8 cellular contexts compared by ENCODE assay signal in the genomic region with DNA sequence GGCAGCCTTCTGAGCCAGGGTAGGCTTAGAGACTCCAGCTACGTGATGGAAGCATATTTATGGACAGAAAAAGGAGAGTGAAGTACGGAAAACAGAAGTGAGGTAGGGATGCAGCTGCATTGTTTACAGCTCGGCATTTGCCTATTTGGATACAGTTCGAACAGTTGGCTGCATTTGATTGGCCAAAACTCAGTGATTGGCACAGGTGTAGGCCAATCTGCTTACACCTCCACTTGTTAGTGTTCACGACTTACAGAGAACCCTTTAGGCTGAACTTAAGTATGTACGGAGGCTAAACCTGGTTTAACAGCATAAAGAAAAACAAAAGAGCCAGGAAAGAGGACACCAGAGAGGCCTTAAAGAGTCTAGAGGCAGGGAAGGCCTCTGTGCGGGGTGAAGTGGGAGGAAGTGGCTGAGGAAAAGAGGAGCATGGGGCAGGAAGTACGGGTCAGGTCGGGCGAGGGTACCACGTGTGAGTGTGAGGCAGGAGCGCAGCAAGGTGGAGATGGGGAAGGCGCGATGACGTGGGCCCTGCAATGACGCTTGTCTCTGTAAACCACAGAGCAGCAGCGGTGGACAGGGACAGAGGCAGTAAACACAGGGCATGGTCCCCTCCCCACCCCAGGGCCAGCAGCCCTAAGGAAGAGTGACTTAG. TPM values are rescaled to one million over a fixed set of nuclear protein-coding genes. Genes with fewer than 3 reads are reported as not detected.
DNase-seq lines count a peak whose midpoint lies in the region; ATAC-seq and TF ChIP-seq lines count a peak whose summit lies in the region.

No MANE protein-coding gene starts in this region.

- no peaks in the 10 kb centered on the region for H3K9me3 ChIP-seq in CD8-positive, alpha-beta T cell (ENCODE audit: low read length)
- no peaks in the 10 kb centered on the region for H3K9me3 ChIP-seq in MM.1S (replicated peaks; ENCODE audit: insufficient read depth, low read length)
- peaks cover 21% of the 10 kb centered on the region for H3K9me3 ChIP-seq in endodermal cell (ENCODE audit: control insufficient read depth, low read length)
- H3K9me3 ChIP-seq in vagina = no peaks in the 10 kb centered on the region

- H3K9me3 Mint-ChIP-seq in CD8-positive, alpha-beta T cell = no peaks in the 10 kb centered on the region
- H3K9me3 Mint-ChIP-seq in activated CD4-positive, alpha-beta memory T cell treated with anti-CD3 and anti-CD28 coated beads, Interleukin-2, amount 10 ng/mL, durations not matched to agents 7 days and 5 days = no peaks in the 10 kb centered on the region
- H3K9me3 Mint-ChIP-seq in endodermal cell = peaks cover 15% of the 10 kb centered on the region

- H3K9ac ChIP-seq in MM.1S (ENCODE audit: low read length) (no peak overlapping the region), endodermal cell (ENCODE audit: extremely low read depth, low read length, poor library complexity, severe bottlenecking) (no peak overlapping the region)

- POLR2A ChIA-PET in CD8-positive, alpha-beta T cell (lab: Charles Lee) = no interaction called here
- POLR2A ChIA-PET in activated CD4-positive, alpha-beta memory T cell treated with anti-CD3 and anti-CD28 coated beads, Interleukin-2, amount 10 ng/mL, durations not matched to agents 7 days and 5 days (lab: Charles Lee) = no interaction called here

- TF ChIP-seq POLR2A in vagina (IDR thresholded peaks at IDR 0.05) = no peak

- no peak overlapping the region for H2AFZ ChIP-seq in MM.1S (ENCODE audit: low read length)

- no peak for TF ChIP-seq CTCF in CD8-positive, alpha-beta T cell (IDR thresholded peaks at IDR 0.05)
- TF ChIP-seq CTCF in MM.1S (IDR thresholded peaks at IDR 0.05; ENCODE audit: low read length) (no peak), endodermal cell (conservative IDR thresholded peaks at IDR 0.05) (no peak), vagina (IDR thresholded peaks at IDR 0.05) (no peak)

- ATAC-seq in CD8-positive, alpha-beta T cell = peak; percentile 78
- no peak for ATAC-seq in HG02981 (IDR thresholded peaks at IDR 0.05; ENCODE audit: unreplicated experiment)

- no peaks in the 10 kb centered on the region for H3K27me3 Mint-ChIP-seq in CD8-positive, alpha-beta T cell (ENCODE audit: low read depth)
- no peaks in the 10 kb centered on the region for H3K27me3 Mint-ChIP-seq in activated CD4-positive, alpha-beta memory T cell treated with anti-CD3 and anti-CD28 coated beads, Interleukin-2, amount 10 ng/mL, durations not matched to agents 7 days and 5 days
- no peaks in the 10 kb centered on the region for H3K27me3 Mint-ChIP-seq in endodermal cell (ENCODE audit: insufficient read depth)

- H3K27ac Mint-ChIP-seq in CD8-positive, alpha-beta T cell = peak overlapping the region; percentile 90
- H3K27ac Mint-ChIP-seq in activated CD4-positive, alpha-beta memory T cell treated with anti-CD3 and anti-CD28 coated beads, Interleukin-2, amount 10 ng/mL, durations not matched to agents 7 days and 5 days = peak overlapping the region; percentile 82
- H3K27ac Mint-ChIP-seq in endodermal cell = peak overlapping the region; percentile 50

- intact Hi-C loops in CD8-positive, alpha-beta T cell (cut with DNase I, micrococcal nuclease) = loop anchor here (1.0 to 5.0 kb wide), 5 partner anchors 33 to 242 kb away; a partner anchor contains a TSS
- intact Hi-C loops in vagina (cut with DNase I) = no loop called here

- DNase-seq in CD8-positive, alpha-beta T cell = peak; percentile 32 to 89 (median 58)
- DNase-seq in MM.1S (peak; percentile 36), endodermal cell (peak; percentile 82), NOMO-1 treated with dmso at 0.1 percent for 144 hours (lab: John Stamatoyannopoulos, UW; ENCODE audit: unreplicated experiment) (no peak), vagina (ENCODE audit: extremely low spot score in 2 of 2) (no peak)
- peak; percentile 79 for DNase-seq in activated CD4-positive, alpha-beta memory T cell treated with anti-CD3 and anti-CD28 coated beads, Interleukin-2, amount 10 ng/mL, durations not matched to agents 7 days and 5 days
- peak; percentile 17 to 46 for DNase-seq in stimulated activated CD4-positive, alpha-beta T cell treated with anti-CD3 and anti-CD28 coated beads, Interleukin-15, amount 100 ng/mL, for 1 hour (ENCODE audit: low read depth in 1 of 2, low spot score in 1 of 2)

- CTCF ChIA-PET in CD8-positive, alpha-beta T cell (lab: Charles Lee) = interaction anchor here (0.7 to 1.2 kb wide), 3 partner anchors 10 to 205 kb away, joined by 3 to 6 read pairs (median 3); no protein-coding TSS in a partner anchor
- CTCF ChIA-PET in activated CD4-positive, alpha-beta memory T cell treated with anti-CD3 and anti-CD28 coated beads, Interleukin-2, amount 10 ng/mL, durations not matched to agents 7 days and 5 days (lab: Charles Lee) = no interaction called here

- no peaks in the 10 kb centered on the region for H3K79me2 ChIP-seq in MM.1S (ENCODE audit: low read length)

- peak overlapping the region; percentile 13 for H3K27ac ChIP-seq in CD8-positive, alpha-beta T cell (ENCODE audit: low read depth, low read length)
- H3K27ac ChIP-seq in MM.1S (ENCODE audit: low read length) (no peak overlapping the region), endodermal cell (ENCODE audit: low read depth, low read length) (no peak overlapping the region), vagina (no peak overlapping the region)

- no peaks in the 10 kb centered on the region for H3K36me3 Mint-ChIP-seq in CD8-positive, alpha-beta T cell
- H3K36me3 Mint-ChIP-seq in activated CD4-positive, alpha-beta memory T cell treated with anti-CD3 and anti-CD28 coated beads, Interleukin-2, amount 10 ng/mL, durations not matched to agents 7 days and 5 days (ENCODE audit: low read depth) = no peaks in the 10 kb centered on the region
- no peaks in the 10 kb centered on the region for H3K36me3 Mint-ChIP-seq in endodermal cell (ENCODE audit: low read depth)

- H3K36me3 ChIP-seq in CD8-positive, alpha-beta T cell (ENCODE audit: insufficient read depth, low read length) = no peaks in the 10 kb centered on the region
- H3K36me3 ChIP-seq in MM.1S (replicated peaks; ENCODE audit: insufficient read depth, low read length) = no peaks in the 10 kb centered on the region
- no peaks in the 10 kb centered on the region for H3K36me3 ChIP-seq in endodermal cell (ENCODE audit: control insufficient read depth, insufficient read depth, low read length)
- no peaks in the 10 kb centered on the region for H3K36me3 ChIP-seq in vagina

- 93 to 95% methylated on average over 12 to 17 of the region's 17 CpGs for WGBS in endodermal cell (ENCODE audit: insufficient coverage in 1 of 2, insufficient read length in 1 of 2), 2 experiments

- H4K20me1 ChIP-seq in MM.1S (ENCODE audit: insufficient read depth, low read length) = no peaks in the 10 kb centered on the region

- peaks cover 62% of the 10 kb centered on the region for H3K4me1 ChIP-seq in CD8-positive, alpha-beta T cell (ENCODE audit: insufficient read depth, low read length)
- peaks cover 67% of the 10 kb centered on the region for H3K4me1 ChIP-seq in MM.1S (ENCODE audit: low read length)
- H3K4me1 ChIP-seq in endodermal cell (ENCODE audit: control insufficient read depth, insufficient read depth, low read length) = peaks cover 8% of the 10 kb centered on the region
- H3K4me1 ChIP-seq in vagina = peaks cover 18% of the 10 kb centered on the region

- peak overlapping the region; percentile 66 for H3K4me3 Mint-ChIP-seq in CD8-positive, alpha-beta T cell
- no peak overlapping the region for H3K4me3 Mint-ChIP-seq in activated CD4-positive, alpha-beta memory T cell treated with anti-CD3 and anti-CD28 coated beads, Interleukin-2, amount 10 ng/mL, durations not matched to agents 7 days and 5 days
- no peak overlapping the region for H3K4me3 Mint-ChIP-seq in endodermal cell

- no peak overlapping the region for H3K4me2 ChIP-seq in MM.1S (ENCODE audit: low read depth, low read length)

- H3K4me1 Mint-ChIP-seq in CD8-positive, alpha-beta T cell (ENCODE audit: low read depth) = peaks cover 65% of the 10 kb centered on the region
- peaks cover 56% of the 10 kb centered on the region for H3K4me1 Mint-ChIP-seq in activated CD4-positive, alpha-beta memory T cell treated with anti-CD3 and anti-CD28 coated beads, Interleukin-2, amount 10 ng/mL, durations not matched to agents 7 days and 5 days
- H3K4me1 Mint-ChIP-seq in endodermal cell = peaks cover 79% of the 10 kb centered on the region

- H3K9me2 ChIP-seq in MM.1S (replicated peaks; ENCODE audit: insufficient read depth, low read length) = no peaks in the 10 kb centered on the region

- no peak overlapping the region for H3K4me3 ChIP-seq in CD8-positive, alpha-beta T cell (ENCODE audit: low read depth, low read length)
- H3K4me3 ChIP-seq in MM.1S (ENCODE audit: low read length) (no peak overlapping the region), endodermal cell (ENCODE audit: low read length) (no peak overlapping the region), vagina (no peak overlapping the region)

- H3K27me3 ChIP-seq in CD8-positive, alpha-beta T cell (ENCODE audit: insufficient read depth, low read length) = no peaks in the 10 kb centered on the region
- H3K27me3 ChIP-seq in MM.1S (replicated peaks; ENCODE audit: insufficient read depth, low read length) (peaks cover 10% of the 10 kb centered on the region; the same call in 1 of the 2 replicates), endodermal cell (ENCODE audit: control insufficient read depth, insufficient read depth, low read length, poor library complexity, severe bottlenecking) (no peaks in the 10 kb centered on the region), vagina (no peaks in the 10 kb centered on the region)

- peaks cover 23% of the 10 kb centered on the region for H3F3A ChIP-seq in MM.1S (ENCODE audit: insufficient read depth, low read length)

RNA-seq across cellular contexts. Expression of a gene that starts 32.0 kb away (rescaled TPM):
- total RNA-seq in CD8-positive, alpha-beta T cell = under 1 TPM in 1 of 2 experiments, not detected in 1; 0.16 TPM
- total RNA-seq in activated CD4-positive, alpha-beta memory T cell treated with anti-CD3 and anti-CD28 coated beads, Interleukin-2, amount 10 ng/mL, durations not matched to agents 7 days and 5 days = not detected
- total RNA-seq in endodermal cell = 1 to 10 TPM; 1.8 to 2.2 TPM
- 0.57 TPM for polyA plus RNA-seq in endodermal cell (2013, experiment 1 of 2)
- 0.33 TPM for polyA plus RNA-seq in endodermal cell (2013, experiment 2 of 2)
- not detected for total RNA-seq in vagina

RNA-seq across cellular contexts. Expression of a gene that starts 49.7 kb away (rescaled TPM):
- total RNA-seq in CD8-positive, alpha-beta T cell = 10 to 100 TPM; 24.2 to 25.9 TPM
- 10 to 100 TPM; 12.7 to 13.3 TPM for total RNA-seq in activated CD4-positive, alpha-beta memory T cell treated with anti-CD3 and anti-CD28 coated beads, Interleukin-2, amount 10 ng/mL, durations not matched to agents 7 days and 5 days
- 10 to 100 TPM; 22.7 to 47.0 TPM for total RNA-seq in endodermal cell
- polyA plus RNA-seq in endodermal cell (2013, experiment 1 of 2) = 7.6 TPM
- polyA plus RNA-seq in endodermal cell (2013, experiment 2 of 2) = 6.3 TPM
- 11.8 TPM for total RNA-seq in vagina

Comparison
In these comparisons a context has a peak if more than half of its experiments do, and no peak if none do; other contexts are left out.
1. DNase-seq: peak in CD8-positive, alpha-beta T cell (7 of 7), MM.1S (single experiment), activated CD4-positive, alpha-beta memory T cell treated with anti-CD3 and anti-CD28 coated beads, Interleukin-2, amount 10 ng/mL, durations not matched to agents 7 days and 5 days (single experiment), endodermal cell (single experiment) and stimulated activated CD4-positive, alpha-beta T cell treated with anti-CD3 and anti-CD28 coated beads, Interleukin-15, amount 100 ng/mL, for 1 hour (2 of 2); none in NOMO-1 treated with dmso at 0.1 percent for 144 hours (single experiment) and vagina (0 of 2).
2. Peak in every context shown above with its lines, with median percentiles within 50 percentile points of each other: H3K27ac Mint-ChIP-seq.